ENCODE assay signal across 8 cellular contexts in the genomic region with DNA sequence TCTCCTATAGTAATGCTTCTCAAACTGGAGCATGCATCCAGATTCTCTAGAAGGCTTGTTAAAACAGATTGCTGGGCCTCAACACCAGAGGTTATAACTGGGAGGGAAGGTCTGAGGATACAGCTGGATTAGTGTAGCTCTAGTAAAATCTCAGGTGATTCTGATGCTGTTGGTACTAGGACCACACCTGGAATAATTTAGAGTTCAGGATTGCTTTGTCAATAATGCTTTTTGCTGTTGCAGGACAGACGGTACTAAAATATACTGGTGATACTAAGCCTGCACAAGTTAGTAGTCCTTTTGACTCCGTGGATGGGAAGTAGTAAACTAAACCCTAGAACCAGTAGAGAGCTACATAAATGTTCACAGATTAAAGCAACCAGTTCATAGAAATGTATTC.
DNase-seq lines count a peak whose midpoint lies in the region; ATAC-seq and TF ChIP-seq lines count a peak whose summit lies in the region.

No MANE protein-coding gene starts in this region.

- DNase-seq in heart left ventricle (no peak), cardiac septum (ENCODE audit: low spot score) (no peak), T-helper 17 cell (no peak), foreskin keratinocyte (peak in 1 of 2 donors; percentile 32)

- H3K9me3 ChIP-seq in heart left ventricle: no peaks in the 10 kb centered on the region
- no peaks in the 10 kb centered on the region for H3K9me3 ChIP-seq in T-helper 17 cell (ENCODE audit: control insufficient read depth, low read length, poor library complexity, severe bottlenecking)
- no peaks in the 10 kb centered on the region for H3K9me3 ChIP-seq in skeletal muscle tissue (ENCODE audit: control insufficient read depth in 3 of 3, low read length in 3 of 3)

- H3K4me3 Mint-ChIP-seq in T-helper 17 cell: peak overlapping the region; percentile 93

- H3K36me3 ChIP-seq in heart left ventricle: no peaks in the 10 kb centered on the region
- no peaks in the 10 kb centered on the region for H3K36me3 ChIP-seq in skeletal muscle tissue (ENCODE audit: control insufficient read depth in 3 of 3, insufficient read depth in 3 of 3, low read length in 3 of 3)

- no peak for TF ChIP-seq POLR2A in heart left ventricle (IDR thresholded peaks at IDR 0.05)

- peaks cover 6 to 53% (median 26%) of the 10 kb centered on the region in 12 donors for H3K4me1 ChIP-seq in heart left ventricle
- peaks cover 19% of the 10 kb centered on the region for H3K4me1 ChIP-seq in foreskin keratinocyte
- peaks cover 10 to 18% (median 14%) of the 10 kb centered on the region in 3 donors for H3K4me1 ChIP-seq in skeletal muscle tissue (ENCODE audit: control insufficient read depth in 3 of 3, insufficient read depth in 3 of 3, low read length in 3 of 3)

- no peaks in the 10 kb centered on the region for H3K27me3 ChIP-seq in heart left ventricle
- H3K27me3 ChIP-seq in foreskin keratinocyte: no peaks in the 10 kb centered on the region
- no peaks in the 10 kb centered on the region for H3K27me3 ChIP-seq in skeletal muscle tissue (ENCODE audit: control insufficient read depth in 3 of 3, insufficient read depth in 3 of 3, low read length in 3 of 3)

- peak overlapping the region; percentile 99 for H3K27ac Mint-ChIP-seq in T-helper 17 cell

- no peaks in the 10 kb centered on the region for H3K36me3 Mint-ChIP-seq in T-helper 17 cell (ENCODE audit: low read depth)

- TF ChIP-seq CTCF in heart left ventricle (IDR thresholded peaks at IDR 0.05) (no peak), foreskin keratinocyte (conservative IDR thresholded peaks at IDR 0.05) (peak; percentile 37)

- intact Hi-C loops in heart left ventricle (cut with DNase I): loop anchor here in 9 of 10 donors (2.0 to 10.0 kb wide), 23 partner anchors 46 to 957 kb away; a partner anchor contains a TSS
- intact Hi-C loops in cardiac septum (cut with DNase I): loop anchor here (2.0 to 5.0 kb wide), 6 partner anchors 51 to 957 kb away; a partner anchor contains a TSS

- ATAC-seq in heart left ventricle (no peak), T-helper 17 cell (no peak), foreskin keratinocyte (no peak), HG02884 (IDR thresholded peaks at IDR 0.05; ENCODE audit: unreplicated experiment) (no peak), GM18498 (IDR thresholded peaks at IDR 0.05; ENCODE audit: unreplicated experiment) (no peak), GM19452 (IDR thresholded peaks at IDR 0.05; ENCODE audit: unreplicated experiment) (no peak)

- WGBS in heart left ventricle, 4 donors: 57 to 69% (median 67%) methylated on average over 2 of the region's 2 CpGs

- H3K27ac ChIP-seq in heart left ventricle (peak overlapping the region; percentile 94 to 100 (median 97)), foreskin keratinocyte (peak overlapping the region; percentile 84), skeletal muscle tissue (ENCODE audit: low read depth, low read length) (peak overlapping the region; percentile 97)

- H3K9ac ChIP-seq in skeletal muscle tissue (ENCODE audit: low read depth in 1 of 3, low read length in 3 of 3): peak overlapping the region; percentile 86 to 97 (median 91)

- peak overlapping the region in 10 of 12 donors; percentile 29 to 63 (median 56) for H3K4me3 ChIP-seq in heart left ventricle
- peak overlapping the region; percentile 23 to 95 (median 77) for H3K4me3 ChIP-seq in skeletal muscle tissue (ENCODE audit: low read length in 3 of 3)

- no peaks in the 10 kb centered on the region for H3K27me3 Mint-ChIP-seq in T-helper 17 cell

- peaks cover 25% of the 10 kb centered on the region for H3K4me1 Mint-ChIP-seq in T-helper 17 cell
